1 cellular context compared by ENCODE assay signal in the genomic region with DNA sequence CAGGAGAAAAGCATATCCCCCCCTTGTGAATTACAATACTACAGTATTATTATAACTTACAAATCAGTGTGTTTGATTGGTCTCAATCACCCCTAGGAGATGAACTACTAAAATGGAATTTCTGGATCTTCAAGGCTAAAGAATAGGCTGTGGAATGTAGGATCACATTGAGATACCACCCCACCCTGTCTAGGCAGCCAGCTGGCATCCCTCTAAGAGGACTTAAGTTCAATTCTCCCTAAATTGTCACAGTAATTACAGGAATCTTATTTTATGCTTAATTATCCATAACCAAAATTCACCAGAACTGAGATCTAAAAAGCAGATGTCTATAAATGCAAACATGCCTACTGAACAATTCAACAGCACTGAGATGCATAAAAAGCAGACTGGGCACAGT.
TF ChIP-seq lines count a peak whose summit lies in the region.

No MANE protein-coding gene starts in this region.

TF ChIP-seq in GM23338, 12 proteins besides CTCF, POLR2A, EP300 and RAD21 (continued from another document):
- TF ChIP-seq, protein P1, sequence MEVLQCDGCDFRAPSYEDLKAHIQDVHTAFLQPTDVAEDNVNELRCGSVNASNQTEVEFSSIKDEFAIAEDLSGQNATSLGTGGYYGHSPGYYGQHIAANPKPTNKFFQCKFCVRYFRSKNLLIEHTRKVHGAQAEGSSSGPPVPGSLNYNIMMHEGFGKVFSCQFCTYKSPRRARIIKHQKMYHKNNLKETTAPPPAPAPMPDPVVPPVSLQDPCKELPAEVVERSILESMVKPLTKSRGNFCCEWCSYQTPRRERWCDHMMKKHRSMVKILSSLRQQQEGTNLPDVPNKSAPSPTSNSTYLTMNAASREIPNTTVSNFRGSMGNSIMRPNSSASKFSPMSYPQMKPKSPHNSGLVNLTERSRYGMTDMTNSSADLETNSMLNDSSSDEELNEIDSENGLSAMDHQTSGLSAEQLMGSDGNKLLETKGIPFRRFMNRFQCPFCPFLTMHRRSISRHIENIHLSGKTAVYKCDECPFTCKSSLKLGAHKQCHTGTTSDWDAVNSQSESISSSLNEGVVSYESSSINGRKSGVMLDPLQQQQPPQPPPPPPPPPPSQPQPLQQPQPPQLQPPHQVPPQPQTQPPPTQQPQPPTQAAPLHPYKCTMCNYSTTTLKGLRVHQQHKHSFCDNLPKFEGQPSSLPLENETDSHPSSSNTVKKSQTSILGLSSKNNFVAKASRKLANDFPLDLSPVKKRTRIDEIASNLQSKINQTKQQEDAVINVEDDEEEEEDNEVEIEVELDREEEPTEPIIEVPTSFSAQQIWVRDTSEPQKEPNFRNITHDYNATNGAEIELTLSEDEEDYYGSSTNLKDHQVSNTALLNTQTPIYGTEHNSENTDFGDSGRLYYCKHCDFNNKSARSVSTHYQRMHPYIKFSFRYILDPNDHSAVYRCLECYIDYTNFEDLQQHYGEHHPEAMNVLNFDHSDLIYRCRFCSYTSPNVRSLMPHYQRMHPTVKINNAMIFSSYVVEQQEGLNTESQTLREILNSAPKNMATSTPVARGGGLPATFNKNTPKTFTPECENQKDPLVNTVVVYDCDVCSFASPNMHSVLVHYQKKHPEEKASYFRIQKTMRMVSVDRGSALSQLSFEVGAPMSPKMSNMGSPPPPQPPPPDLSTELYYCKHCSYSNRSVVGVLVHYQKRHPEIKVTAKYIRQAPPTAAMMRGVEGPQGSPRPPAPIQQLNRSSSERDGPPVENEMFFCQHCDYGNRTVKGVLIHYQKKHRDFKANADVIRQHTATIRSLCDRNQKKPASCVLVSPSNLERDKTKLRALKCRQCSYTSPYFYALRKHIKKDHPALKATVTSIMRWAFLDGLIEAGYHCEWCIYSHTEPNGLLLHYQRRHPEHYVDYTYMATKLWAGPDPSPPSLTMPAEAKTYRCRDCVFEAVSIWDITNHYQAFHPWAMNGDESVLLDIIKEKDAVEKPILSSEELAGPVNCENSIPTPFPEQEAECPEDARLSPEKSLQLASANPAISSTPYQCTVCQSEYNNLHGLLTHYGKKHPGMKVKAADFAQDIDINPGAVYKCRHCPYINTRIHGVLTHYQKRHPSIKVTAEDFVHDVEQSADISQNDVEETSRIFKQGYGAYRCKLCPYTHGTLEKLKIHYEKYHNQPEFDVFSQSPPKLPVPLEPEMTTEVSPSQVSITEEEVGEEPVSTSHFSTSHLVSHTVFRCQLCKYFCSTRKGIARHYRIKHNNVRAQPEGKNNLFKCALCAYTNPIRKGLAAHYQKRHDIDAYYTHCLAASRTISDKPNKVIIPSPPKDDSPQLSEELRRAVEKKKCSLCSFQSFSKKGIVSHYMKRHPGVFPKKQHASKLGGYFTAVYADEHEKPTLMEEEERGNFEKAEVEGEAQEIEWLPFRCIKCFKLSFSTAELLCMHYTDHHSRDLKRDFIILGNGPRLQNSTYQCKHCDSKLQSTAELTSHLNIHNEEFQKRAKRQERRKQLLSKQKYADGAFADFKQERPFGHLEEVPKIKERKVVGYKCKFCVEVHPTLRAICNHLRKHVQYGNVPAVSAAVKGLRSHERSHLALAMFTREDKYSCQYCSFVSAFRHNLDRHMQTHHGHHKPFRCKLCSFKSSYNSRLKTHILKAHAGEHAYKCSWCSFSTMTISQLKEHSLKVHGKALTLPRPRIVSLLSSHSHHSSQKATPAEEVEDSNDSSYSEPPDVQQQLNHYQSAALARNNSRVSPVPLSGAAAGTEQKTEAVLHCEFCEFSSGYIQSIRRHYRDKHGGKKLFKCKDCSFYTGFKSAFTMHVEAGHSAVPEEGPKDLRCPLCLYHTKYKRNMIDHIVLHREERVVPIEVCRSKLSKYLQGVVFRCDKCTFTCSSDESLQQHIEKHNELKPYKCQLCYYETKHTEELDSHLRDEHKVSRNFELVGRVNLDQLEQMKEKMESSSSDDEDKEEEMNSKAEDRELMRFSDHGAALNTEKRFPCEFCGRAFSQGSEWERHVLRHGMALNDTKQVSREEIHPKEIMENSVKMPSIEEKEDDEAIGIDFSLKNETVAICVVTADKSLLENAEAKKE (CRISPR knock-in tag; IDR thresholded peaks at IDR 0.05), result no peak
- TF ChIP-seq ZNF331 (CRISPR knock-in tag; IDR thresholded peaks at IDR 0.05; ENCODE audit: low read depth), result no peak
- TF ChIP-seq CREB1 (CRISPR knock-in tag; IDR thresholded peaks at IDR 0.05; ENCODE audit: low read depth), result no peak
- no peak for TF ChIP-seq EZH2phosphoT487 (IDR thresholded peaks at IDR 0.05; ENCODE audit: unreplicated experiment)
